In genomic region chr5:53463909-53464621, GRCh38 we compare ENCODE assay signal across 1 cellular context.
TF ChIP-seq lines count a peak whose summit lies in the region.

No MANE protein-coding gene starts in this region.

TF ChIP-seq in IMR-90, 13 proteins besides CTCF, POLR2A, EP300 and RAD21 (continued from another document):
- no peak for TF ChIP-seq USF2 (IDR thresholded peaks at IDR 0.05; ENCODE audit: low read depth, low read length)
- TF ChIP-seq RCOR1 (IDR thresholded peaks at IDR 0.05; ENCODE audit: insufficient replicate concordance, low read length) = no peak
- no peak for TF ChIP-seq BHLHE40 (IDR thresholded peaks at IDR 0.05; ENCODE audit: low read depth, low read length)
- TF ChIP-seq MAZ (IDR thresholded peaks at IDR 0.05; ENCODE audit: borderline replicate concordance, low read depth, low read length) = no peak
- no peak for TF ChIP-seq MAFK (IDR thresholded peaks at IDR 0.05; ENCODE audit: low read depth, low read length)
- TF ChIP-seq CHD1 (IDR thresholded peaks at IDR 0.05; ENCODE audit: low read depth, low read length) = no peak
- no peak for TF ChIP-seq MXI1 (IDR thresholded peaks at IDR 0.05; ENCODE audit: borderline replicate concordance, low read depth, low read length)
